Comparison of ENCODE assay signal across 14 cellular contexts in the genomic region with DNA sequence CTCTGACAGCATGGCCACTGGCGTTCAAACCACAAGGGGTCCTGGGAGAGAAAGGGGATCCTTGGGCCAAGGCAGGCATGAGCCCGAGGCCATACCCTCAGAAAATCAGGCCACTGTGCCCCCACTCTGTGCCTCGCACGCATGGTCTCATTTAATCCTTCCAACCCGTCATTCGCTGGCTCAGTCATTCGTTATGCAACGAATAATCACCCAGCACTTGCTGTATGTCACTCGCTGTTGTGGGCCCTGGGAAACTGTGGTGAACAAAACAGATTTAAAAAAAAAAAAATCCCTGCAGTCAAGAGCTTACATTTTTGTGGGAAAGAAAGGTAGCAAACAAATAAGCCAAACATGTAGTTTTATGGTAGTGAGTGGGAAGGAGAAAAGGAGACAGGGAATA.
"Had no signal": no experiment of that assay in that cellular context is flagged by ENCODE, and none has a peak within 500 bp of the region (broad histone marks: within the 10 kb centered on the region; RNA-seq: fewer than 3 reads in every experiment).

No MANE protein-coding gene starts in this region.

- H3K4me3 Mint-ChIP-seq: activated CD4-positive, alpha-beta memory T cell treated with anti-CD3 and anti-CD28 coated beads for 36 hours; natural killer cell; stimulated activated memory B cell treated with anti-CD40 and anti-IgM and Interleukin-4, amounts not matched to agents 10 μg/mL and 1 μg/mL and 100 μg/mL, for 72 hours; T-helper 17 cell had no signal

- H3K27ac Mint-ChIP-seq: activated CD4-positive, alpha-beta memory T cell treated with anti-CD3 and anti-CD28 coated beads for 36 hours; natural killer cell; stimulated activated memory B cell treated with anti-CD40 and anti-IgM and Interleukin-4, amounts not matched to agents 10 μg/mL and 1 μg/mL and 100 μg/mL, for 72 hours; T-helper 17 cell had no signal

- DNase-seq: activated CD4-positive, alpha-beta memory T cell treated with anti-CD3 and anti-CD28 coated beads for 36 hours; activated CD4-positive, alpha-beta T cell treated with anti-CD3 and anti-CD28 coated beads for 4 hours; activated CD4-positive, CD25-positive, alpha-beta regulatory T cell; amniotic stem cell; effector CD8-positive, alpha-beta T cell; kidney glomerular epithelial cell; left lung; natural killer cell; ovary; psoas muscle; stomach; T-helper 17 cell had no signal

- H3K4me1 Mint-ChIP-seq: natural killer cell; stimulated activated memory B cell treated with anti-CD40 and anti-IgM and Interleukin-4, amounts not matched to agents 10 μg/mL and 1 μg/mL and 100 μg/mL, for 72 hours; T-helper 17 cell had no signal

- H3K36me3 Mint-ChIP-seq: activated CD4-positive, alpha-beta memory T cell treated with anti-CD3 and anti-CD28 coated beads for 36 hours; activated naive CD4-positive, alpha-beta T cell treated with anti-CD3 and anti-CD28 coated beads, Interleukin-2, amount 50 U/mL, for 72 hours; natural killer cell; stimulated activated memory B cell treated with anti-CD40 and anti-IgM and Interleukin-4, amounts not matched to agents 10 μg/mL and 1 μg/mL and 100 μg/mL, for 72 hours had no signal

- H3K9me3 Mint-ChIP-seq: activated CD4-positive, alpha-beta memory T cell treated with anti-CD3 and anti-CD28 coated beads for 36 hours; natural killer cell; stimulated activated memory B cell treated with anti-CD40 and anti-IgM and Interleukin-4, amounts not matched to agents 10 μg/mL and 1 μg/mL and 100 μg/mL, for 72 hours had no signal

- ATAC-seq: left lung; natural killer cell; stimulated activated memory B cell treated with anti-CD40 and anti-IgM and Interleukin-4, amounts not matched to agents 10 μg/mL and 1 μg/mL and 100 μg/mL, for 72 hours; T-helper 17 cell had no signal

- H3K27me3 Mint-ChIP-seq: activated CD4-positive, alpha-beta memory T cell treated with anti-CD3 and anti-CD28 coated beads for 36 hours; stimulated activated memory B cell treated with anti-CD40 and anti-IgM and Interleukin-4, amounts not matched to agents 10 μg/mL and 1 μg/mL and 100 μg/mL, for 72 hours; T-helper 17 cell had no signal
